In the genomic region with DNA sequence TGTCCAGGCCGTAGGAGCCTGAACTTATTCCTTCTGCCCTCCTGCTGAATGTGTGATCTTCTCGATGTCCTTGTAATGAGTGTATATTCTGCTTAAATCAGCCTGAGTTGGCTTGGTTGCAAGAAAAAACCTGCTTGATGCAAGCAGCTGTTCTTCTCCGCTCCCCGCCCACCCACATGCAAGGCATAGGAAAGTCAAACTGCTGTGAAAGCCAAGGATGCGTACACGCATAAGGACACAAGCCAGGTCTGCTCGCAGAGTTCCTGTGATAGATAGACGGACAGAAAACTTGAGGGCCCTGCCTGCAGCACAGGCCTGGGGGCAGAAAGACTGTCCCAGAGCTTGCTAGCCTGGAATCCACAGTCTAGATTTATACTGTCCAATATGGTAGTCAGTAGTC, we compare ENCODE assay signal across 27 cellular contexts.
"Had no signal": no experiment of that assay in that cellular context is flagged by ENCODE, and none has a peak within 500 bp of the region (broad histone marks: within the 10 kb centered on the region; RNA-seq: fewer than 3 reads in every experiment).

No MANE protein-coding gene starts in this region.

- H3K9me3 ChIP-seq: adrenal gland, body of pancreas, colonic mucosa had no signal

- ATAC-seq: activated CD4-positive, alpha-beta T cell treated with anti-CD3 and anti-CD28 coated beads for 36 hours; activated CD8-positive, alpha-beta memory T cell treated with anti-CD3 and anti-CD28 coated beads, Interleukin-2, amount 10 ng/mL, durations not matched to agents 7 days and 5 days; activated CD8-positive, alpha-beta T cell treated with anti-CD3 and anti-CD28 coated beads, Interleukin-2, amount 10 ng/mL, durations not matched to agents 7 days and 5 days; activated naive CD8-positive, alpha-beta T cell treated with anti-CD3 and anti-CD28 coated beads, Interleukin-2, amount 50 U/mL, for 24 hours; body of pancreas; esophagus mucosa; T-cell had no signal

- H3K27me3 ChIP-seq: adrenal gland, body of pancreas, colonic mucosa had no signal

- H3K4me1 ChIP-seq: adrenal gland, body of pancreas, colonic mucosa had no signal

- H3K36me3 ChIP-seq: adrenal gland, colonic mucosa had no signal

- H3K4me3 ChIP-seq: adrenal gland, body of pancreas, colonic mucosa had no signal

- DNase-seq: activated CD4-positive, alpha-beta memory T cell treated with anti-CD3 and anti-CD28 coated beads for 36 hours; activated CD4-positive, alpha-beta T cell treated with anti-CD3 and anti-CD28 coated beads for 36 hours; activated CD4-positive, alpha-beta T cell treated with anti-CD3 and anti-CD28 coated beads, Interleukin-2, amount 10 ng/mL, durations not matched to agents 24 days and 14 days; activated CD4-positive, CD25-positive, alpha-beta regulatory T cell; activated CD4-positive, CD25-positive, alpha-beta regulatory T cell treated with anti-CD3 and anti-CD28 coated beads, Interleukin-2, amount 50 U/mL, for 72 hours; activated CD8-positive, alpha-beta memory T cell treated with anti-CD3 and anti-CD28 coated beads, Interleukin-2, amount 10 ng/mL, durations not matched to agents 7 days and 5 days; activated CD8-positive, alpha-beta memory T cell treated with anti-CD3 and anti-CD28 coated beads, Interleukin-2, amount 50 U/mL, for 4 hours; activated CD8-positive, alpha-beta T cell treated with anti-CD3 and anti-CD28 coated beads, Interleukin-2, amount 10 ng/mL, durations not matched to agents 7 days and 5 days; activated effector memory CD4-positive, alpha-beta T cell treated with anti-CD3 and anti-CD28 coated beads, Interleukin-2, amount 50 U/mL, for 16 hours; activated naive CD4-positive, alpha-beta T cell treated with anti-CD3 and anti-CD28 coated beads for 36 hours; activated naive CD8-positive, alpha-beta T cell treated with anti-CD3 and anti-CD28 coated beads for 36 hours; activated naive CD8-positive, alpha-beta T cell treated with anti-CD3 and anti-CD28 coated beads, Interleukin-2, amount 50 U/mL, for 24 hours; activated T-cell treated with anti-CD3 and anti-CD28 coated beads, Interleukin-2, amount 50 U/mL, for 1 hour; activated T-cell treated with anti-CD3 and anti-CD28 coated beads, Interleukin-2, amount 50 U/mL, for 48 hours; adrenal gland; amygdala; aorta; body of pancreas; caudate nucleus; cerebellar nuclear complex; colonic mucosa; effector memory CD4-positive, alpha-beta T cell; endodermal cell; foreskin fibroblast; T-cell; T-helper 9 cell had no signal

- H3K27ac ChIP-seq: adrenal gland, body of pancreas, colonic mucosa had no signal
